ENCODE assay signal across 11 cellular contexts in genomic region chr19:49165111-49165750, GRCh38. TPM values are rescaled to one million over a fixed set of nuclear protein-coding genes. Genes with fewer than 3 reads are reported as not detected.
DNase-seq lines count a peak whose midpoint lies in the region; ATAC-seq and FAIRE-seq lines count a peak whose summit lies in the region.
"Had no signal": no experiment of that assay in that cellular context is flagged by ENCODE, and none has a peak within 500 bp of the region (broad histone marks: within the 10 kb centered on the region; RNA-seq: fewer than 3 reads in every experiment).

No MANE protein-coding gene starts in this region.

- peaks cover 12 to 31% (median 26%) of the 10 kb centered on the region in 3 donors for H3K4me1 ChIP-seq in skeletal muscle tissue (ENCODE audit: control insufficient read depth in 3 of 3, insufficient read depth in 3 of 3, low read length in 3 of 3)

- H3K9ac ChIP-seq in skeletal muscle tissue (ENCODE audit: low read depth in 1 of 3, low read length in 3 of 3), result peak overlapping the region; percentile 58 to 87 (median 75)

- no peaks in the 10 kb centered on the region for H3K9me3 ChIP-seq in skeletal muscle tissue (ENCODE audit: control insufficient read depth in 3 of 3, low read length in 3 of 3)

- H3K27me3 ChIP-seq in layer of hippocampus (ENCODE audit: control insufficient read depth, insufficient read depth, low read length), result no peaks in the 10 kb centered on the region
- H3K27me3 ChIP-seq in skeletal muscle tissue (ENCODE audit: control insufficient read depth in 3 of 3, insufficient read depth in 3 of 3, low read length in 3 of 3), result no peaks in the 10 kb centered on the region

- H3K4me3 ChIP-seq in skeletal muscle tissue (ENCODE audit: low read length in 3 of 3), result peak overlapping the region; percentile 48 to 67 (median 53)

- ATAC-seq in GM19397 (IDR thresholded peaks at IDR 0.05; ENCODE audit: unreplicated experiment) (no peak), HG03460 (IDR thresholded peaks at IDR 0.05; ENCODE audit: unreplicated experiment) (no peak)
- ATAC-seq: natural killer cell had no signal

- peaks cover 10 to 12% (median 11%) of the 10 kb centered on the region in 3 donors for H3K36me3 ChIP-seq in skeletal muscle tissue (ENCODE audit: control insufficient read depth in 3 of 3, insufficient read depth in 3 of 3, low read length in 3 of 3)

- no peak for FAIRE-seq in HTR-8/SVneo (lab: Jason Lieb, UNC)
- FAIRE-seq: H54 had no signal

- peak overlapping the region; percentile 83 for H3K27ac ChIP-seq in cingulate gyrus (ENCODE audit: low read depth, low read length)
- H3K27ac ChIP-seq in layer of hippocampus (ENCODE audit: low read depth, low read length), result peak overlapping the region; percentile 39
- H3K27ac ChIP-seq in skeletal muscle tissue (ENCODE audit: low read depth, low read length), result peak overlapping the region; percentile 90

- DNase-seq in HT-29 (ENCODE audit: low spot score) (peak; percentile 49), HTR-8/SVneo (ENCODE audit: insufficient read length, low spot score) (no peak)
- DNase-seq in activated effector memory CD4-positive, alpha-beta T cell treated with Interleukin-2 at 50 U/mL for 16 hours, result no peak
- DNase-seq: foreskin melanocyte, natural killer cell had no signal

RNA-seq across cellular contexts. Expression of gene TRPM4, which starts 7.6 kb away (rescaled TPM):
- 28.7 and 33.7 TPM in 2 replicates for total RNA-seq in HT-29 (2014; rRNA removed; shearing (Covaris generic))
- 5.2 TPM for total RNA-seq in skeletal muscle tissue

RNA-seq across cellular contexts. Expression of gene HRC, which starts 10.0 kb away (rescaled TPM):
- total RNA-seq in HT-29 (2014; rRNA removed; shearing (Covaris generic)), result 0.08 TPM in 1 of 2 replicates, not detected in the other
- total RNA-seq in skeletal muscle tissue, result 78.3 TPM
- total RNA-seq: natural killer cell had no signal

RNA-seq across cellular contexts. Expression of gene PPFIA3, which starts 45.9 kb away (rescaled TPM):
- 22.9 and 30.1 TPM in 2 replicates for total RNA-seq in HT-29 (2014; rRNA removed; shearing (Covaris generic))
- total RNA-seq in skeletal muscle tissue, result 3.1 TPM

RNA-seq across cellular contexts. Expression of gene C19orf73, which starts 46.3 kb away (rescaled TPM):
- 5.9 and 6.0 TPM in 2 replicates for total RNA-seq in HT-29 (2014; rRNA removed; shearing (Covaris generic))
- total RNA-seq in skeletal muscle tissue, result not detected

RNA-seq across cellular contexts. Expression of gene LIN7B, which starts 51.1 kb away (rescaled TPM):
- total RNA-seq in HT-29 (2014; rRNA removed; shearing (Covaris generic)), result 12.0 and 19.9 TPM in 2 replicates
- total RNA-seq in skeletal muscle tissue, result 18.3 TPM

Comparison
In these comparisons a context has a peak if more than half of its experiments do, and no peak if none do; other contexts are left out.
1. H3K27ac ChIP-seq: peak in every context shown above with its lines; median percentile 90 in skeletal muscle tissue; 83 in cingulate gyrus; 39 in layer of hippocampus.
2. RNA of gene HRC, which starts 10.0 kb away (total RNA-seq): 78.3 TPM in skeletal muscle tissue (single experiment); 0.08 TPM in HT-29; every median in the first group is over 10 times any median in the second.